ENCODE assay signal across 19 cellular contexts in the genomic region with DNA sequence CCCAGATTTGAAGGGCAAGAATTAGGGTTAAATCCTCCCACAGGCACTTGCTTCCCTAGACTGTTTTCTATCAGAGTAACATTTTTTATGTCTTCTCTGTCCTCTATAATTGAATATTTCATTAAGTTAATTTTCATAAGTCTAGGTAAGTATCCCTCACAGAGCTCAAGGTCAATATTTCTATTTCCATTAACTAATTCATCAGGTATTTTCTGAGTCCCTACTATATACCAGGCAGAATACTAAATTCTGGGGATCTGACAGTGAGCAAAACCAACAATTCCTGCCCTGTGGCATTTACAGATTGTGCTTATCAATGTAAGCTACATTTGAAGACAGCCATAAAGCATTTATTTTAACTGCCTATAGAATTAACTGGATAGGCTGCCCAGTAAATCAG.
"Had no signal": no experiment of that assay in that cellular context is flagged by ENCODE, and none has a peak within 500 bp of the region (broad histone marks: within the 10 kb centered on the region; RNA-seq: fewer than 3 reads in every experiment).

No MANE protein-coding gene starts in this region.

- ATAC-seq: stimulated activated naive B cell treated with anti-CD40 and anti-IgM and Interleukin-4, amounts not matched to agents 10 μg/mL and 1 μg/mL and 100 μg/mL, for 72 hours; T-cell had no signal

- H3K36me3 ChIP-seq: cardiac muscle cell, left ventricle myocardium inferior, prostate gland had no signal

- H3K4me3 Mint-ChIP-seq: activated CD4-positive, alpha-beta memory T cell treated with anti-CD3 and anti-CD28 coated beads for 36 hours; activated naive CD8-positive, alpha-beta T cell treated with anti-CD3 and anti-CD28 coated beads, Interleukin-2, amount 10 ng/mL, durations not matched to agents 7 days and 5 days; dendritic cell treated with granulocyte-macrophage colony-stimulating factor and Interleukin-4, amounts not matched to agents 40 ng/mL and 50 ng/mL, for 4 days; naive B cell; neural crest cell; stimulated activated naive B cell treated with anti-CD40 and anti-IgM and Interleukin-4, amounts not matched to agents 10 μg/mL and 1 μg/mL and 100 μg/mL, for 72 hours; T-cell had no signal

- H3K36me3 Mint-ChIP-seq: activated CD4-positive, alpha-beta memory T cell treated with anti-CD3 and anti-CD28 coated beads for 36 hours; activated naive CD8-positive, alpha-beta T cell treated with anti-CD3 and anti-CD28 coated beads, Interleukin-2, amount 10 ng/mL, durations not matched to agents 7 days and 5 days; naive B cell; stimulated activated naive B cell treated with anti-CD40 and anti-IgM and Interleukin-4, amounts not matched to agents 10 μg/mL and 1 μg/mL and 100 μg/mL, for 72 hours; T-cell had no signal

- H3K27ac Mint-ChIP-seq: activated CD4-positive, alpha-beta memory T cell treated with anti-CD3 and anti-CD28 coated beads for 36 hours; activated naive CD8-positive, alpha-beta T cell treated with anti-CD3 and anti-CD28 coated beads, Interleukin-2, amount 10 ng/mL, durations not matched to agents 7 days and 5 days; dendritic cell treated with granulocyte-macrophage colony-stimulating factor and Interleukin-4, amounts not matched to agents 40 ng/mL and 50 ng/mL, for 4 days; naive B cell; stimulated activated naive B cell treated with anti-CD40 and anti-IgM and Interleukin-4, amounts not matched to agents 10 μg/mL and 1 μg/mL and 100 μg/mL, for 72 hours; T-cell had no signal

- H3K4me1 Mint-ChIP-seq: activated naive CD8-positive, alpha-beta T cell treated with anti-CD3 and anti-CD28 coated beads, Interleukin-2, amount 10 ng/mL, durations not matched to agents 7 days and 5 days; T-cell had no signal

- H3K9me3 Mint-ChIP-seq: activated CD4-positive, alpha-beta memory T cell treated with anti-CD3 and anti-CD28 coated beads for 36 hours; activated naive CD8-positive, alpha-beta T cell treated with anti-CD3 and anti-CD28 coated beads, Interleukin-2, amount 10 ng/mL, durations not matched to agents 7 days and 5 days; dendritic cell treated with granulocyte-macrophage colony-stimulating factor and Interleukin-4, amounts not matched to agents 40 ng/mL and 50 ng/mL, for 4 days; naive B cell; stimulated activated naive B cell treated with anti-CD40 and anti-IgM and Interleukin-4, amounts not matched to agents 10 μg/mL and 1 μg/mL and 100 μg/mL, for 72 hours; T-cell had no signal

- H3K9me3 ChIP-seq: left ventricle myocardium inferior, prostate gland had no signal

- DNase-seq: activated CD4-positive, alpha-beta memory T cell treated with anti-CD3 and anti-CD28 coated beads for 36 hours; activated CD4-positive, alpha-beta T cell treated with anti-CD3 and anti-CD28 coated beads for 48 hours; activated CD4-positive, CD25-positive, alpha-beta regulatory T cell; activated naive CD4-positive, alpha-beta T cell treated with Interleukin-2 at 50 U/mL for 16 hours; activated naive CD8-positive, alpha-beta T cell treated with anti-CD3 and anti-CD28 coated beads, Interleukin-2, amount 10 ng/mL, durations not matched to agents 7 days and 5 days; activated T-cell treated with anti-CD3 and anti-CD28 coated beads, Interleukin-2, amount 50 U/mL, for 48 hours; amygdala; effector CD4-positive, alpha-beta T cell; left ventricle myocardium inferior; mesendoderm; naive B cell; stimulated activated CD4-positive, alpha-beta T cell treated with anti-CD3 and anti-CD28 coated beads, Interleukin-2, amount 100 ng/mL, for 48 hours; stimulated activated CD8-positive, alpha-beta memory T cell treated with anti-CD3 and anti-CD28 coated beads, Interleukin-4, amount 100 ng/mL, for 48 hours; stimulated activated naive B cell treated with anti-CD40 and anti-IgM and Interleukin-4, amounts not matched to agents 10 μg/mL and 1 μg/mL and 100 μg/mL, for 72 hours; T-cell had no signal

- H3K27ac ChIP-seq: cardiac muscle cell, left ventricle myocardium inferior, prostate gland had no signal

- H3K4me1 ChIP-seq: prostate gland had no signal

- H3K27me3 ChIP-seq: cardiac muscle cell had no signal

- H3K4me3 ChIP-seq: cardiac muscle cell, left ventricle myocardium inferior, prostate gland had no signal

- H3K27me3 Mint-ChIP-seq: dendritic cell treated with granulocyte-macrophage colony-stimulating factor and Interleukin-4, amounts not matched to agents 40 ng/mL and 50 ng/mL, for 4 days; stimulated activated naive B cell treated with anti-CD40 and anti-IgM and Interleukin-4, amounts not matched to agents 10 μg/mL and 1 μg/mL and 100 μg/mL, for 72 hours had no signal
